Comparison of ENCODE assay signal across 18 cellular contexts in the genomic region with DNA sequence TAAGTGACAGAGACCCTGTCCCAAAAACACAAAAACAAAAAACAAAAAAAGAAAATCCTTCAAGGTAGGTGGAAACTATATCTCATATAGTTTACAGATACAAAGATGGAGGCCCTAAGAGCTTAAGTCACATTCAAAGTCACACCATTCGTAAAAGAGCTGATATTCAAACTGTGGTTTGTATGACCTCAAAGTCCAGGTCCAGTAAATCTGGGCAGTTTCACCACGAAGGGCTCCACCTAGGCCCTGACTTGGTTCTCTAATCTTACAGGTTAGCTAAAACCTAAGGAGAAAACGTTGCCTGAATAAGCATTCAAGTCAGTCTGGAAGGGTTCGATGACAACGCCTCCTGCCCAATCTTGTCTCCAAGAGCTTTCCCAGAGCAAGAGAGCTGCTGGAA. TPM values are rescaled to one million over a fixed set of nuclear protein-coding genes. Genes with fewer than 3 reads are reported as not detected.
DNase-seq lines count a peak whose midpoint lies in the region; ATAC-seq and TF ChIP-seq lines count a peak whose summit lies in the region.
"Had no signal": no experiment of that assay in that cellular context is flagged by ENCODE, and none has a peak within 500 bp of the region (broad histone marks: within the 10 kb centered on the region; RNA-seq: fewer than 3 reads in every experiment).

No MANE protein-coding gene starts in this region.

- H2BK15ac ChIP-seq in IMR-90 (ENCODE audit: low read depth, low read length): no peak overlapping the region; the same call in 2 of the 3 replicates

- peak overlapping the region; percentile 31; the same call in 1 of the 2 replicates for H3K18ac ChIP-seq in IMR-90 (ENCODE audit: low read depth, low read length)

- peak overlapping the region; percentile 5 for H2AK9ac ChIP-seq in IMR-90 (replicated peaks; ENCODE audit: low read depth, low read length, poor library complexity)

- H3K14ac ChIP-seq in IMR-90 (replicated peaks; ENCODE audit: low read depth, low read length): peak overlapping the region; percentile 71; the same call in 1 of the 2 replicates

- POLR2A ChIA-PET in IMR-90 (lab: Charles Lee; ENCODE audit: unreplicated experiment) (no interaction called here), GM10248 (lab: Yijun Ruan, JAX) (no interaction called here)

- no peak for TF ChIP-seq POLR2A in IMR-90 (IDR thresholded peaks at IDR 0.05; ENCODE audit: low read depth, low read length)

- no peak overlapping the region for H3K27ac Mint-ChIP-seq in GM23338
- H3K27ac Mint-ChIP-seq in activated naive CD8-positive, alpha-beta T cell treated with anti-CD3 and anti-CD28 coated beads for 36 hours: no peak overlapping the region
- H3K27ac Mint-ChIP-seq: B cell; CD8-positive, alpha-beta T cell; IgD-negative memory B cell had no signal

- TF ChIP-seq RAD21 in IMR-90 (IDR thresholded peaks at IDR 0.05; ENCODE audit: low read length): no peak

- peak overlapping the region; percentile 66 for H2BK20ac ChIP-seq in IMR-90 (ENCODE audit: low read depth, low read length)

- H3K36me3 Mint-ChIP-seq in GM23338 (ENCODE audit: low read depth): no peaks in the 10 kb centered on the region; the same call in 2 of the 3 replicates
- H3K36me3 Mint-ChIP-seq in activated naive CD8-positive, alpha-beta T cell treated with anti-CD3 and anti-CD28 coated beads for 36 hours: peaks cover 15% of the 10 kb centered on the region

- ATAC-seq in GM23338: no peak
- no peak for ATAC-seq in IMR-90 (ENCODE audit: low read depth)
- peak; percentile 61 for ATAC-seq in left lobe of liver
- no peak for ATAC-seq in GM19328 (IDR thresholded peaks at IDR 0.05; ENCODE audit: unreplicated experiment)
- ATAC-seq: CD8-positive, alpha-beta T cell; GM12878 had no signal

- no TSS peak for BruUV-seq in IMR-90 (replicated peaks; lab: Mats Ljungman, UMichigan)

- H3K4me3 ChIP-seq in GM23338 (no peak overlapping the region), IMR-90 (ENCODE audit: insufficient read depth, low read depth, low read length) (no peak overlapping the region), mucosa of rectum (ENCODE audit: low read length in 2 of 2) (no peak overlapping the region)
- H3K4me3 ChIP-seq: BLaER1 treated with 17β-estradiol and CSF1 and Interleukin-3, amounts not matched to agents 10 nM and 100 nM; GM12878 had no signal

- H3K4me2 ChIP-seq in GM23338 (no peak overlapping the region), IMR-90 (ENCODE audit: low read depth, low read length) (no peak overlapping the region)
- H3K4me2 ChIP-seq: BLaER1 treated with 17β-estradiol and CSF1 and Interleukin-3, amounts not matched to agents 10 nM and 100 nM had no signal

- dilution Hi-C loops in IMR-90 (cut with HindIII; ENCODE audit: low sequenced_read_pairs, unreplicated experiment): no loop called here

- peak overlapping the region; percentile 21; the same call in 1 of the 2 replicates for H4K91ac ChIP-seq in IMR-90 (ENCODE audit: insufficient read depth, low read depth, low read length)

- H3K9me2 ChIP-seq in GM23338 (ENCODE audit: insufficient read depth): no peaks in the 10 kb centered on the region

- H2AFZ ChIP-seq in GM23338: peak overlapping the region; percentile 44; the same call in 1 of the 2 replicates
- no peak overlapping the region for H2AFZ ChIP-seq in IMR-90 (replicated peaks; ENCODE audit: low read length, poor library complexity)

- no peak overlapping the region for H3K4me3 Mint-ChIP-seq in GM23338
- no peak overlapping the region for H3K4me3 Mint-ChIP-seq in activated naive CD8-positive, alpha-beta T cell treated with anti-CD3 and anti-CD28 coated beads for 36 hours
- H3K4me3 Mint-ChIP-seq: B cell; CD8-positive, alpha-beta T cell; IgD-negative memory B cell had no signal

- no peaks in the 10 kb centered on the region for H3K79me1 ChIP-seq in IMR-90 (ENCODE audit: low read depth in 1 of 2, low read length in 2 of 2)

- H2BK120ac ChIP-seq in IMR-90 (ENCODE audit: low read depth, low read length): peak overlapping the region; percentile 32

- H4K20me1 ChIP-seq in GM23338 (replicated peaks; ENCODE audit: insufficient read depth) (no peaks in the 10 kb centered on the region), IMR-90 (ENCODE audit: insufficient read depth, low read length) (no peaks in the 10 kb centered on the region)
- H4K20me1 ChIP-seq: BLaER1 treated with 17β-estradiol and CSF1 and Interleukin-3, amounts not matched to agents 10 nM and 100 nM had no signal

- CTCF ChIA-PET in IMR-90 (lab: Yijun Ruan, JAX): no interaction called here
- CTCF ChIA-PET in GM10248 (lab: Yijun Ruan, JAX): interaction anchor here (1.2 to 3.6 kb wide), 7 partner anchors 10 to 230 kb away, joined by 3 to 15 read pairs (median 3); no protein-coding TSS in a partner anchor

- H3F3A ChIP-seq in GM23338 (replicated peaks; ENCODE audit: low read depth): no peaks in the 10 kb centered on the region

- peaks cover 2% of the 10 kb centered on the region for H3K27me3 Mint-ChIP-seq in GM23338 (ENCODE audit: insufficient read depth, low read depth, poor library complexity)
- H3K27me3 Mint-ChIP-seq in activated naive CD8-positive, alpha-beta T cell treated with anti-CD3 and anti-CD28 coated beads for 36 hours: no peaks in the 10 kb centered on the region
- H3K27me3 Mint-ChIP-seq: B cell, IgD-negative memory B cell had no signal

- no peak for TF ChIP-seq CTCF in GM23338 (conservative IDR thresholded peaks at IDR 0.05; ENCODE audit: low read depth in 2 of 2)
- TF ChIP-seq CTCF in IMR-90 (conservative IDR thresholded peaks at IDR 0.05; ENCODE audit: low read depth, low read length): no peak
- no peak for TF ChIP-seq CTCF in GM10248 (IDR thresholded peaks at IDR 0.05; ENCODE audit: control extremely low read depth, extremely low read depth, low read depth, missing control alignments)

- H3K4me1 ChIP-seq in GM23338 (ENCODE audit: insufficient read depth) (peaks cover 4% of the 10 kb centered on the region; the same call in 1 of the 2 replicates), IMR-90 (ENCODE audit: control insufficient read depth, insufficient read depth, low read length) (no peaks in the 10 kb centered on the region; the same call in 1 of the 2 replicates), mucosa of rectum (ENCODE audit: control insufficient read depth in 2 of 2, insufficient read depth in 2 of 2, low read length in 2 of 2) (peaks cover 0 to 20% of the 10 kb centered on the region in 2 donors)

- H3K9me3 Mint-ChIP-seq in GM23338: no peaks in the 10 kb centered on the region; the same call in 2 of the 3 replicates
- no peaks in the 10 kb centered on the region for H3K9me3 Mint-ChIP-seq in activated naive CD8-positive, alpha-beta T cell treated with anti-CD3 and anti-CD28 coated beads for 36 hours
- H3K9me3 Mint-ChIP-seq: CD8-positive, alpha-beta T cell had no signal

- H3K9ac ChIP-seq in IMR-90 (ENCODE audit: low read depth, low read length) (no peak overlapping the region), mucosa of rectum (ENCODE audit: low read depth in 1 of 2, low read length in 2 of 2) (no peak overlapping the region)
- H3K9ac ChIP-seq: BLaER1 treated with 17β-estradiol and CSF1 and Interleukin-3, amounts not matched to agents 10 nM and 100 nM had no signal

- H3K79me2 ChIP-seq in GM23338 (replicated peaks; ENCODE audit: insufficient read depth): no peaks in the 10 kb centered on the region

- H3K36me3 ChIP-seq in GM23338 (ENCODE audit: insufficient read depth): peaks cover 3% of the 10 kb centered on the region; the same call in 1 of the 2 replicates
- H3K36me3 ChIP-seq in IMR-90 (ENCODE audit: control insufficient read depth, insufficient read depth, low read length): no peaks in the 10 kb centered on the region
- H3K36me3 ChIP-seq in mucosa of rectum (ENCODE audit: control insufficient read depth in 2 of 2, insufficient read depth in 2 of 2, low read length in 2 of 2): peaks cover 0 to 5% of the 10 kb centered on the region in 2 donors

- intact Hi-C loops in IMR-90 (cut with micrococcal nuclease): no loop called here

- H3K23ac ChIP-seq in IMR-90 (ENCODE audit: low read depth, low read length): peak overlapping the region; percentile 48; the same call in 1 of the 2 replicates

- H2BK5ac ChIP-seq in IMR-90 (ENCODE audit: low read depth, low read length, poor library complexity, severe bottlenecking): peak overlapping the region; percentile 56

- H4K5ac ChIP-seq in IMR-90 (ENCODE audit: low read depth, low read length): no peak overlapping the region; the same call in 1 of the 2 replicates

- peak overlapping the region; percentile 9; the same call in 1 of the 2 replicates for H3K4ac ChIP-seq in IMR-90 (ENCODE audit: low read depth, low read length)

- no peak overlapping the region for H3K56ac ChIP-seq in IMR-90 (ENCODE audit: extremely low read depth, insufficient read depth, low read length)

- H3K9me3 ChIP-seq in IMR-90 (ENCODE audit: control insufficient read depth, insufficient read depth, low read length) (peaks cover 5% of the 10 kb centered on the region; the same call in 1 of the 2 replicates), mucosa of rectum (ENCODE audit: control insufficient read depth in 2 of 2, low read length in 2 of 2) (no peaks in the 10 kb centered on the region)

- H4K8ac ChIP-seq in IMR-90 (ENCODE audit: low read depth in 2 of 2, low read length in 2 of 2): no peak overlapping the region

- H3K27ac ChIP-seq in GM23338 (ENCODE audit: low read depth) (no peak overlapping the region), IMR-90 (ENCODE audit: insufficient read depth, low read length) (no peak overlapping the region), mucosa of rectum (ENCODE audit: low read depth in 2 of 2, low read length in 2 of 2) (peak overlapping the region; percentile 25 to 56)
- H3K27ac ChIP-seq: BLaER1 treated with 17β-estradiol and CSF1 and Interleukin-3, amounts not matched to agents 10 nM and 100 nM had no signal

- 76% methylated on average over 5 of the region's 5 CpGs; no CpG with 5 or more reads in 1 of the 2 experiments for WGBS in IMR-90 (ENCODE audit: extremely low coverage in 2 of 2, insufficient read length in 1 of 2), 2 experiments

- H3K27me3 ChIP-seq in GM23338 (ENCODE audit: insufficient read depth) (no peaks in the 10 kb centered on the region), IMR-90 (ENCODE audit: control insufficient read depth, insufficient read depth, low read length) (no peaks in the 10 kb centered on the region), mucosa of rectum (ENCODE audit: control insufficient read depth in 2 of 2, insufficient read depth in 2 of 2, low read length in 2 of 2) (no peaks in the 10 kb centered on the region)
- H3K27me3 ChIP-seq: BLaER1 treated with 17β-estradiol and CSF1 and Interleukin-3, amounts not matched to agents 10 nM and 100 nM had no signal

- H2AK5ac ChIP-seq in IMR-90 (ENCODE audit: low read depth, low read length): no peak overlapping the region

- peaks cover 7% of the 10 kb centered on the region; the same call in 1 of the 2 replicates for H3K9me1 ChIP-seq in IMR-90 (ENCODE audit: insufficient read depth, low read length)

- DNase-seq in GM23338 (ENCODE audit: low spot score) (no peak), IMR-90 (no peak), left lobe of liver (ENCODE audit: low spot score) (no peak), GM10248 (ENCODE audit: extremely low spot score) (no peak)
- DNase-seq in activated naive CD8-positive, alpha-beta T cell treated with anti-CD3 and anti-CD28 coated beads for 36 hours: no peak
- DNase-seq: Calu3; CD8-positive, alpha-beta T cell; DMS79 treated with DMSO at 0.1 percent for 48 hours; GF-D8; GOT3; H7; KBM-7 had no signal

- H3K4me1 Mint-ChIP-seq in GM23338: peaks cover 15% of the 10 kb centered on the region; the same call in 2 of the 3 replicates
- no peaks in the 10 kb centered on the region for H3K4me1 Mint-ChIP-seq in activated naive CD8-positive, alpha-beta T cell treated with anti-CD3 and anti-CD28 coated beads for 36 hours

- in situ Hi-C loops in IMR-90 (cut with MboI; ENCODE audit: low sequenced_read_pairs): no loop called here

RNA-seq across cellular contexts. Expression of a gene that starts 44.1 kb away (rescaled TPM):
- 5.1 and 6.4 TPM in 2 replicates for total RNA-seq in GM23338 (2014; rRNA removed; shearing (Covaris generic))
- polyA plus RNA-seq in GM23338 (2016; fragmentation: Nextera tagmentation; extraction: Ambion mirVana) (1.2 and 1.4 TPM in 2 replicates), IMR-90 (2012; rRNA removed) (4.0 and 4.2 TPM in 2 replicates)
- total RNA-seq in IMR-90 (2012; rRNA removed) (4.2 and 4.7 TPM in 2 replicates), left lobe of liver (3.2 TPM)
- polyA plus RNA-seq in IMR-90 (2012; cell fraction: cytosol; rRNA removed): 3.4 and 3.8 TPM in 2 replicates
- polyA plus RNA-seq in IMR-90 (2012; cell fraction: nucleus; rRNA removed; ENCODE audit: low replicate concordance): 2.1 and 3.4 TPM in 2 replicates
- total RNA-seq in activated naive CD8-positive, alpha-beta T cell treated with anti-CD3 and anti-CD28 coated beads for 36 hours: 1 to 10 TPM; 3.8 to 5.2 TPM

Comparison
In these comparisons a context has a peak if more than half of its experiments do, and no peak if none do; other contexts are left out.
1. H3K27ac ChIP-seq: peak in mucosa of rectum (2 of 2); none in GM23338 (single experiment) and IMR-90 (single experiment).